9 cellular contexts compared by ENCODE assay signal in the genomic region with DNA sequence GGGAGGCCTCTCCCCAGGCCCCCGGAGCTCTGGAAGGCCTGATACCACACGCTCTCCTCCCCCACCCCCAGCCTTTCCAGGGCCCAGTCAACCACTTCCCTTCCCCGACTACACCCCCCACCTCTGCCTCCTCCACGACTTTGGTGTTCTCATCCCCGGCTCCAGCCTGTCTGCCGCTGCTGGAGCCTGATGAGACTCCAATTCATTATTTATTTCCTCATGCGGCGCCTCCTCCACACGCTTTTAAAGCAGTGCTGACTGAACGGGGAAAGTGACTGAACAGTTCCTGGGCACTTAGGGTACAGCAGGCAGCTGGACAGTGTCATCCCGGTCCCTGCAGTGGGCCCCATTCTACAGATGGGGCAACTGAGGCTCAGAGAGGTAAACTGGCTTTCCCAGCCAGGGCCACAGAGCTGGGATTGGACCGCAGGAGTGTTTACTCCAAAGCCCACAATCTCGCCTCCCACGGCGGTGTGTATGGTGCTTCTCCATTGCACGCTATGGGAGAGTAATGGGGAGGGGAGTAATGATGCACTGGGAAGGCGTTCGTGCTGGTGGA. TPM values are rescaled to one million over a fixed set of nuclear protein-coding genes. Genes with fewer than 3 reads are reported as not detected.
DNase-seq lines count a peak whose midpoint lies in the region; ATAC-seq and TF ChIP-seq lines count a peak whose summit lies in the region.
"Had no signal": no experiment of that assay in that cellular context is flagged by ENCODE, and none has a peak within 500 bp of the region (broad histone marks: within the 10 kb centered on the region; RNA-seq: fewer than 3 reads in every experiment).

No MANE protein-coding gene starts in this region.

- H3K27me3 ChIP-seq in HUES6 (ENCODE audit: control insufficient read depth, insufficient read depth, low read length) (no peaks in the 10 kb centered on the region), lung (ENCODE audit: control insufficient read depth, insufficient read depth) (no peaks in the 10 kb centered on the region)

- H3K9me3 ChIP-seq in HUES6 (ENCODE audit: control insufficient read depth, insufficient read depth, low read depth, low read length) (no peaks in the 10 kb centered on the region), lung (ENCODE audit: control insufficient read depth in 2 of 2, insufficient read depth in 1 of 2, low read length in 1 of 2) (no peaks in the 10 kb centered on the region)

- H3K9me3 Mint-ChIP-seq in activated CD4-positive, alpha-beta memory T cell treated with anti-CD3 and anti-CD28 coated beads, Interleukin-2, amount 10 ng/mL, durations not matched to agents 7 days and 5 days, result no peaks in the 10 kb centered on the region

- H3K4me3 ChIP-seq in AG10803 (ENCODE audit: low read length) (no peak overlapping the region), HUES6 (ENCODE audit: low read depth, low read length) (0 out of 2 replicates have a peak overlapping the region, but pooled peaks have one; percentile 10), astrocyte of the spinal cord (ENCODE audit: low read depth, low read length) (no peak overlapping the region), lung (no peak overlapping the region)

- DNase-seq in AG10803 (ENCODE audit: low read depth) (peak; percentile 85), astrocyte of the spinal cord (ENCODE audit: low read depth, low spot score) (peak; percentile 86), lung (ENCODE audit: low spot score) (no peak), left colon (no peak), GM19238 (ENCODE audit: insufficient read length, low spot score) (no peak), COR-L47 (lab: John Stamatoyannopoulos, UW) (no peak)
- DNase-seq in activated CD4-positive, alpha-beta memory T cell treated with anti-CD3 and anti-CD28 coated beads, Interleukin-2, amount 10 ng/mL, durations not matched to agents 7 days and 5 days, result no peak
- DNase-seq: HCEC 1CT had no signal

- H3K27me3 Mint-ChIP-seq in activated CD4-positive, alpha-beta memory T cell treated with anti-CD3 and anti-CD28 coated beads, Interleukin-2, amount 10 ng/mL, durations not matched to agents 7 days and 5 days, result no peaks in the 10 kb centered on the region

- CTCF ChIA-PET in activated CD4-positive, alpha-beta memory T cell treated with anti-CD3 and anti-CD28 coated beads, Interleukin-2, amount 10 ng/mL, durations not matched to agents 7 days and 5 days (lab: Charles Lee), result interaction anchor here (1.2 kb wide), 1 partner anchor 236 kb away, joined by 3 read pairs; no protein-coding TSS in a partner anchor

- in situ Hi-C loops in astrocyte of the spinal cord (cut with HindIII; ENCODE audit: low sequenced_read_pairs), result no loop called here

- peak overlapping the region; percentile 70 for H3K9ac ChIP-seq in HUES6 (ENCODE audit: low read length)

- H3K4me1 Mint-ChIP-seq in activated CD4-positive, alpha-beta memory T cell treated with anti-CD3 and anti-CD28 coated beads, Interleukin-2, amount 10 ng/mL, durations not matched to agents 7 days and 5 days, result no peaks in the 10 kb centered on the region

- H3K27ac Mint-ChIP-seq in activated CD4-positive, alpha-beta memory T cell treated with anti-CD3 and anti-CD28 coated beads, Interleukin-2, amount 10 ng/mL, durations not matched to agents 7 days and 5 days, result no peak overlapping the region

- ATAC-seq in lung (ENCODE audit: insufficient read depth, low FRiP score) (no peak), left colon (no peak)

- no peaks in the 10 kb centered on the region for H3K36me3 Mint-ChIP-seq in activated CD4-positive, alpha-beta memory T cell treated with anti-CD3 and anti-CD28 coated beads, Interleukin-2, amount 10 ng/mL, durations not matched to agents 7 days and 5 days (ENCODE audit: low read depth)

- H3K4me3 Mint-ChIP-seq in activated CD4-positive, alpha-beta memory T cell treated with anti-CD3 and anti-CD28 coated beads, Interleukin-2, amount 10 ng/mL, durations not matched to agents 7 days and 5 days, result no peak overlapping the region

- H3K4me1 ChIP-seq in HUES6 (ENCODE audit: control insufficient read depth, insufficient read depth, low read length), result peaks cover 21% of the 10 kb centered on the region
- H3K4me1 ChIP-seq in lung (ENCODE audit: control insufficient read depth in 2 of 2, insufficient read depth in 2 of 2, low read length in 2 of 2), result peaks cover 0 to 7% of the 10 kb centered on the region in 2 donors

- POLR2A ChIA-PET in activated CD4-positive, alpha-beta memory T cell treated with anti-CD3 and anti-CD28 coated beads, Interleukin-2, amount 10 ng/mL, durations not matched to agents 7 days and 5 days (lab: Charles Lee), result no interaction called here

- H3K36me3 ChIP-seq in HUES6 (ENCODE audit: control insufficient read depth, insufficient read depth, low read length) (peaks cover 30% of the 10 kb centered on the region), lung (ENCODE audit: control insufficient read depth in 2 of 2, insufficient read depth in 2 of 2, low read length in 2 of 2) (peaks cover 0 to 32% of the 10 kb centered on the region in 2 donors)

- intact Hi-C loops in left colon (cut with DNase I, micrococcal nuclease), result no loop called here

- H3K27ac ChIP-seq in HUES6 (ENCODE audit: low read depth, low read length) (peak overlapping the region; percentile 80; the same call in 1 of the 2 replicates), lung (ENCODE audit: low read depth in 1 of 2, low read length in 1 of 2) (peak overlapping the region; percentile 24 to 69)

- no peak for TF ChIP-seq CTCF in AG10803 (conservative IDR thresholded peaks at IDR 0.05; ENCODE audit: low read length)
- no peak for TF ChIP-seq CTCF in astrocyte of the spinal cord (IDR thresholded peaks at IDR 0.05; ENCODE audit: low read depth, low read length)
- no peak for TF ChIP-seq CTCF in lung (IDR thresholded peaks at IDR 0.05; ENCODE audit: control extremely low read depth, extremely low read depth)

- 57 to 66% methylated on average over 18 of the region's 18 CpGs for WGBS in lung, 2 donors

RNA-seq across cellular contexts. Expression of gene RPL26L1, which starts 15.9 kb away (rescaled TPM):
- total RNA-seq in lung, result 10 to 100 TPM; 29.2 to 33.8 TPM
- 10 to 100 TPM; 69.3 to 81.1 TPM for polyA plus RNA-seq in lung
- 10 to 100 TPM; 36.2 to 38.7 TPM for total RNA-seq in activated CD4-positive, alpha-beta memory T cell treated with anti-CD3 and anti-CD28 coated beads, Interleukin-2, amount 10 ng/mL, durations not matched to agents 7 days and 5 days
- total RNA-seq in left colon, result 10 to 100 TPM; 19.1 to 25.4 TPM

RNA-seq across cellular contexts. Expression of gene ATP6V0E1, which starts 40.2 kb away (rescaled TPM):
- 100 to 1,000 TPM; 113 to 262 TPM for total RNA-seq in lung
- polyA plus RNA-seq in lung, result 100 to 1,000 TPM; 444 to 502 TPM
- total RNA-seq in activated CD4-positive, alpha-beta memory T cell treated with anti-CD3 and anti-CD28 coated beads, Interleukin-2, amount 10 ng/mL, durations not matched to agents 7 days and 5 days, result 100 to 1,000 TPM; 163 to 166 TPM
- 100 to 1,000 TPM; 168 to 225 TPM for total RNA-seq in left colon

Comparison
In these comparisons a context has a peak if more than half of its experiments do, and no peak if none do; other contexts are left out.
1. DNase-seq: peak in AG10803 (single experiment) and astrocyte of the spinal cord (single experiment); none in lung (single experiment), activated CD4-positive, alpha-beta memory T cell treated with anti-CD3 and anti-CD28 coated beads, Interleukin-2, amount 10 ng/mL, durations not matched to agents 7 days and 5 days (single experiment), left colon (0 of 2), GM19238 (single experiment) and COR-L47 (single experiment).